8 cellular contexts compared by ENCODE assay signal in the genomic region with DNA sequence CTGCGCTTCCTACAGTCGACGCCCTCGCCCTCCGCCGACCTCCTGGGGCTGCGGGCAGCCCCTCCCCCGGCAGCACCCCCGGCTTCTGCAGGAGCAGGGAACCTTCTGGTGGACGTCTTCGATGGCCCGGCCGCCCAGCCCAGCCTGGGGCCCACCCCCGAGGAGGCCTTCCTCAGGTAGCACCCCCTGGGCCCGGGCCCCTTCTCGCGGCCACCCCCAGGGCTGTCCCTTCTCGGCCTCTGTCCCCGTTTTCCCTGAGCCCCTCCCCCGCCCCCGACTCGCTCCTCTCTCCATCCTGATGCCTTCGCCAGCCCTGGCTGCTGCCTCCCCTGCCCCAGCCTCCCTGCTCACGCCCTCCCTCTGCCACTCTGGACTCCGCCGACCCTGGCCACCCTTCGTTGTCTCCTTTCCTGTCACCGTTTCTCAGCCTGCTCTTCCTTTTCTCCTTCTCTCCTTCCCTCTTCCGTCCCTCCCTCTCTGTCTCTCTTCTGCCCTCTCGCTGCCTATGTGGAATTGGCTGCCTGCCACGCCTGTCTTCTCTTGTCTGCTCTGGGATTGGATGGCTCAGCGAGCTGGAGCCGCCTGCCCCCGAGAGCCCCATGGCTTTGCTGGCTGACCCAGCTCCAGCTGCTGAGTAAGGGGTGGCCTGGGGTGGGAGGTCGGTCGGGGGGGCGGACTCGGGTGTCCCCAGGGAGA. TPM values are rescaled to one million over a fixed set of nuclear protein-coding genes. Genes with fewer than 3 reads are reported as not detected.
DNase-seq lines count a peak whose midpoint lies in the region; ATAC-seq, FAIRE-seq and TF ChIP-seq lines count a peak whose summit lies in the region.

No MANE protein-coding gene starts in this region.

- DNase-seq in A549 (ENCODE audit: low read depth in 1 of 2, low spot score in 1 of 2), result peak in 1 of 2 experiments; percentile 77
- DNase-seq in NCI-H1694 (lab: John Stamatoyannopoulos, UW), result peak; percentile 84
- DNase-seq in GM12878 (ENCODE audit: low read depth, low spot score), result no peak
- no peak for DNase-seq in NOMO-1 treated with dmso at 0.1 percent for 144 hours (lab: John Stamatoyannopoulos, UW; ENCODE audit: unreplicated experiment)
- no peak for DNase-seq in AML-193 (lab: John Stamatoyannopoulos, UW)

- intact Hi-C loops in GM12878 (cut with micrococcal nuclease; ENCODE audit: unreplicated experiment), result no loop called here

- H3K4me1 ChIP-seq in A549 (peaks cover 5% of the 10 kb centered on the region; the same call in 2 of the 3 replicates), GM12878 (ENCODE audit: control insufficient read depth, insufficient read depth, low read length) (no peaks in the 10 kb centered on the region), iPS-18a (ENCODE audit: control insufficient read depth, low read depth, low read length) (no peaks in the 10 kb centered on the region), skeletal muscle satellite cell (ENCODE audit: control insufficient read depth, insufficient read depth, low read length) (peaks cover 3% of the 10 kb centered on the region)

- no peak overlapping the region for H3K9ac ChIP-seq in GM12878 (ENCODE audit: control insufficient read depth, insufficient read depth, low read length)
- H3K9ac ChIP-seq in iPS-18a (ENCODE audit: low read length), result no peak overlapping the region
- no peak overlapping the region for H3K9ac ChIP-seq in skeletal muscle satellite cell (ENCODE audit: low read depth, low read length)

- TF ChIP-seq RAD21 in A549 (conservative IDR thresholded peaks at IDR 0.05 in 1 of 2, IDR thresholded peaks at IDR 0.05 in 1 of 2) (no peak), GM12878 (IDR thresholded peaks at IDR 0.05; ENCODE audit: insufficient read depth, low read depth, low read length) (no peak)

- 69% methylated on average over 26 of the region's 38 CpGs for WGBS in A549 (ENCODE audit: missing lambda C conversion rate)
- WGBS in GM12878 (ENCODE audit: insufficient coverage, insufficient replicate concordance, low lambda C conversion rate, missing lambda C conversion rate), result 89% methylated on average over 19 of the region's 38 CpGs

- no TSS peak for BruUV-seq in GM12878 (replicated peaks; lab: Mats Ljungman, UMichigan)

- TF ChIP-seq POLR2A in A549 (IDR thresholded peaks at IDR 0.05; ENCODE audit: low read length) (no peak), GM12878 (IDR thresholded peaks at IDR 0.05; ENCODE audit: low read depth, low read length) (no peak)

- in situ Hi-C loops in GM12878 (cut with MboI), result no loop called here

- ATAC-seq in A549, result peak; percentile 25 to 81; a peak in 4 of 6 replicates
- ATAC-seq in GM12878, result no peak
- ATAC-seq in HG02642 (IDR thresholded peaks at IDR 0.05; ENCODE audit: poor library complexity, unreplicated experiment), result no peak

- H3K4me3 ChIP-seq in A549 (no peak overlapping the region), GM12878 (no peak overlapping the region), iPS-18a (ENCODE audit: low read length) (peak overlapping the region; percentile 44), skeletal muscle satellite cell (ENCODE audit: low read length) (no peak overlapping the region)

- no peak overlapping the region for H3K4me2 ChIP-seq in A549
- H3K4me2 ChIP-seq in GM12878 (ENCODE audit: control insufficient read depth, insufficient read depth), result no peak overlapping the region
- H3K4me2 ChIP-seq in skeletal muscle satellite cell (ENCODE audit: low read length), result peak overlapping the region; percentile 53

- SMC1A ChIA-PET in GM12878 (lab: Charles Lee; ENCODE audit: uncharacterized antibody, unreplicated experiment), result no interaction called here

- FAIRE-seq in A549 (lab: Jason Lieb, UNC) (no peak), GM12878 (lab: Jason Lieb, UNC) (no peak)

- CTCF ChIA-PET in A549 (lab: Yijun Ruan, JAX), result interaction anchor here (0.6 kb wide), 1 partner anchor 604 kb away, joined by 3 read pairs; no protein-coding TSS in a partner anchor
- CTCF ChIA-PET in GM12878 (lab: Yijun Ruan, JAX), result no interaction called here

- TF ChIP-seq CTCF in A549 (IDR thresholded peaks at IDR 0.05), result no peak
- no peak for TF ChIP-seq CTCF in GM12878 (IDR thresholded peaks at IDR 0.05 in 2 of 3, conservative IDR thresholded peaks at IDR 0.05 in 1 of 3; ENCODE audit: control insufficient read depth in 2 of 3, extremely low read depth in 1 of 3, insufficient read depth in 1 of 3, low read depth in 3 of 3, low read length in 3 of 3)

- H3K27ac ChIP-seq in A549 (no peak overlapping the region; a peak in 1 of 6 replicates), GM12878 (ENCODE audit: control insufficient read depth, insufficient read depth) (no peak overlapping the region), iPS-18a (ENCODE audit: low read length) (no peak overlapping the region)

- RAD21 ChIA-PET in GM12878 (lab: Charles Lee; ENCODE audit: unreplicated experiment), result no interaction called here

- POLR2A ChIA-PET in A549 (lab: Yijun Ruan, JAX), result no interaction called here
- POLR2A ChIA-PET in GM12878 (lab: Charles Lee), result no interaction called here

- TF ChIP-seq EP300 in A549 (IDR thresholded peaks at IDR 0.05) (no peak), GM12878 (IDR thresholded peaks at IDR 0.05; ENCODE audit: borderline replicate concordance in 1 of 2, control insufficient read depth in 1 of 2, low read depth in 2 of 2, low read length in 2 of 2) (no peak)

- no peak overlapping the region for H2AFZ ChIP-seq in GM12878 (ENCODE audit: control insufficient read depth, low read depth, low read length)

- H3K9me3 ChIP-seq in A549 (no peaks in the 10 kb centered on the region), GM12878 (replicated peaks; ENCODE audit: control insufficient read depth, insufficient read depth, low read length) (no peaks in the 10 kb centered on the region), iPS-18a (ENCODE audit: control insufficient read depth, low read depth, low read length) (no peaks in the 10 kb centered on the region), skeletal muscle satellite cell (replicated peaks; ENCODE audit: low read length) (no peaks in the 10 kb centered on the region)

- H3K36me3 ChIP-seq in GM12878 (ENCODE audit: control insufficient read depth in 2 of 2, insufficient read depth in 2 of 2, low read length in 1 of 2), result peaks cover 9 to 22% of the 10 kb centered on the region in 2 experiments; a peak in 3 of 4 replicates
- H3K36me3 ChIP-seq in iPS-18a (ENCODE audit: control insufficient read depth, low read depth, low read length), result peaks cover 6% of the 10 kb centered on the region
- H3K36me3 ChIP-seq in skeletal muscle satellite cell (ENCODE audit: insufficient read depth, low read length), result peaks cover 74% of the 10 kb centered on the region

- H3K79me2 ChIP-seq in GM12878 (ENCODE audit: control insufficient read depth, insufficient read depth, low read length), result no peaks in the 10 kb centered on the region

- H3K27me3 ChIP-seq in GM12878 (replicated peaks in 1 of 2; ENCODE audit: control insufficient read depth in 2 of 2, insufficient read depth in 2 of 2, low read length in 1 of 2) (no peaks in the 10 kb centered on the region), iPS-18a (ENCODE audit: control insufficient read depth, insufficient read depth, low read length) (no peaks in the 10 kb centered on the region), skeletal muscle satellite cell (ENCODE audit: control insufficient read depth, insufficient read depth, low read length) (no peaks in the 10 kb centered on the region)

- no peaks in the 10 kb centered on the region for H4K20me1 ChIP-seq in GM12878 (ENCODE audit: control insufficient read depth, insufficient read depth)

RNA-seq across cellular contexts. Expression of a gene that starts 11.0 kb away (rescaled TPM):
- polyA plus RNA-seq in A549 (2011; rRNA removed), result 12.5 and 14.5 TPM in 2 replicates
- polyA plus RNA-seq in A549 (2012; cell fraction: cytosol; rRNA removed), result 12.7 and 18.9 TPM in 2 replicates
- polyA plus RNA-seq in A549 (2012; cell fraction: nucleus; rRNA removed), result 21.9 and 26.7 TPM in 2 replicates
- 15.9 to 23.7 TPM (median 21.7 TPM) in 3 replicates for polyA plus RNA-seq in A549 (2017; fragmentation: RNase III; extraction: RNeasy Plus Mini Kit Qiagen cat#74134 plus additional on column Dnase treatment)
- polyA minus RNA-seq in A549 (2011; rRNA and poly(A)+ RNA removed), result 7.7 and 9.9 TPM in 2 replicates
- total RNA-seq in GM12878 (2013; cell fraction: nucleolus; rRNA removed), result 8.9 and 9.1 TPM in 2 replicates
- 10.8 and 11.2 TPM in 2 replicates for total RNA-seq in GM12878 (2014; rRNA removed)
- total RNA-seq in GM12878 (2014; rRNA removed; fragmentation: Illumina TruSeq; extraction: Trizol), result 5.0 and 6.0 TPM in 2 replicates
- 10.4 and 11.5 TPM in 2 replicates for total RNA-seq in GM12878 (2021)
- polyA plus RNA-seq in GM12878 (2011; ENCODE audit: low read depth), result 7.5 TPM
- polyA plus RNA-seq in GM12878 (2011; rRNA removed), result 8.3 and 8.5 TPM in 2 replicates
- polyA plus RNA-seq in GM12878 (2011; cell fraction: cytosol; rRNA removed), result 8.5 and 12.6 TPM in 2 replicates
- 21.0 and 21.7 TPM in 2 replicates for polyA plus RNA-seq in GM12878 (2011; cell fraction: nucleus; rRNA removed)
- 9.1 and 10.3 TPM in 2 replicates for polyA plus RNA-seq in GM12878 (2012)
- polyA plus RNA-seq in GM12878 (2014; fragmentation: Illumina TruSeq; extraction: Trizol), result 4.8 and 5.1 TPM in 2 replicates
- polyA plus RNA-seq in GM12878 (2014; fragmentation: Nextera tagmentation; extraction: Ambion mirVana), result under 1 TPM; 0.18 to 0.38 TPM
- polyA plus RNA-seq in GM12878 (2014; rRNA removed), result 9.0 and 11.0 TPM in 2 replicates
- 10 to 100 TPM in 1 of 2 experiments, 1 to 10 TPM in 1; 9.3 to 10.4 TPM for polyA plus RNA-seq in GM12878 (2016; fragmentation: Nextera tagmentation; extraction: Ambion mirVana)
- 5.0 and 7.3 TPM in 2 replicates for polyA minus RNA-seq in GM12878 (2011; rRNA and poly(A)+ RNA removed)
- 4.6 and 7.5 TPM in 2 replicates for polyA minus RNA-seq in GM12878 (2011; cell fraction: cytosol; rRNA and poly(A)+ RNA removed)
- 3.4 and 4.5 TPM in 2 replicates for polyA minus RNA-seq in GM12878 (2011; cell fraction: nucleus; rRNA and poly(A)+ RNA removed)
- 9.8 and 15.0 TPM in 2 replicates for total RNA-seq in skeletal muscle satellite cell (2012; rRNA removed)

RNA-seq across cellular contexts. Expression of a gene that starts 16.0 kb away (rescaled TPM):
- polyA plus RNA-seq in A549 (2011; rRNA removed), result 20.4 and 27.1 TPM in 2 replicates
- 50.8 and 56.5 TPM in 2 replicates for polyA plus RNA-seq in A549 (2012; cell fraction: cytosol; rRNA removed)
- polyA plus RNA-seq in A549 (2012; cell fraction: nucleus; rRNA removed), result 106 and 124 TPM in 2 replicates
- polyA plus RNA-seq in A549 (2017; fragmentation: RNase III; extraction: RNeasy Plus Mini Kit Qiagen cat#74134 plus additional on column Dnase treatment), result 36.4 to 41.6 TPM (median 40.1 TPM) in 3 replicates
- 37.2 and 52.2 TPM in 2 replicates for polyA minus RNA-seq in A549 (2011; rRNA and poly(A)+ RNA removed)
- 48.8 and 55.5 TPM in 2 replicates for total RNA-seq in GM12878 (2013; cell fraction: nucleolus; rRNA removed)
- 12.8 and 15.6 TPM in 2 replicates for total RNA-seq in GM12878 (2014; rRNA removed)
- 8.0 and 8.2 TPM in 2 replicates for total RNA-seq in GM12878 (2014; rRNA removed; fragmentation: Illumina TruSeq; extraction: Trizol)
- 49.5 and 53.9 TPM in 2 replicates for total RNA-seq in GM12878 (2021)
- polyA plus RNA-seq in GM12878 (2011; ENCODE audit: low read depth), result 23.8 TPM
- 12.6 and 15.5 TPM in 2 replicates for polyA plus RNA-seq in GM12878 (2011; rRNA removed)
- 14.4 and 17.5 TPM in 2 replicates for polyA plus RNA-seq in GM12878 (2011; cell fraction: cytosol; rRNA removed)
- polyA plus RNA-seq in GM12878 (2011; cell fraction: nucleus; rRNA removed), result 104 and 107 TPM in 2 replicates
- 37.8 and 50.2 TPM in 2 replicates for polyA plus RNA-seq in GM12878 (2012)
- 14.3 and 32.4 TPM in 2 replicates for polyA plus RNA-seq in GM12878 (2014; fragmentation: Illumina TruSeq; extraction: Trizol)
- 1 to 10 TPM; 3.5 to 5.2 TPM for polyA plus RNA-seq in GM12878 (2014; fragmentation: Nextera tagmentation; extraction: Ambion mirVana)
- 24.5 and 34.4 TPM in 2 replicates for polyA plus RNA-seq in GM12878 (2014; rRNA removed)
- 10 to 100 TPM; 18.7 to 20.7 TPM for polyA plus RNA-seq in GM12878 (2016; fragmentation: Nextera tagmentation; extraction: Ambion mirVana)
- polyA minus RNA-seq in GM12878 (2011; rRNA and poly(A)+ RNA removed), result 27.4 and 44.8 TPM in 2 replicates
- polyA minus RNA-seq in GM12878 (2011; cell fraction: cytosol; rRNA and poly(A)+ RNA removed), result 18.2 and 19.9 TPM in 2 replicates
- polyA minus RNA-seq in GM12878 (2011; cell fraction: nucleus; rRNA and poly(A)+ RNA removed), result 28.3 and 50.0 TPM in 2 replicates
- 9.9 and 11.1 TPM in 2 replicates for total RNA-seq in skeletal muscle satellite cell (2012; rRNA removed)

RNA-seq across cellular contexts. Expression of a gene that starts 35.3 kb away (rescaled TPM):
- polyA plus RNA-seq in A549 (2011; rRNA removed) (36.6 and 41.6 TPM in 2 replicates), A549 (2017; fragmentation: RNase III; extraction: RNeasy Plus Mini Kit Qiagen cat#74134 plus additional on column Dnase treatment) (53.4 to 62.1 TPM (median 58.6 TPM) in 3 replicates), GM12878 (2011; rRNA removed) (7.7 and 23.7 TPM in 2 replicates), GM12878 (2014; fragmentation: Illumina TruSeq; extraction: Trizol) (10.1 and 16.8 TPM in 2 replicates), GM12878 (2014; fragmentation: Nextera tagmentation; extraction: Ambion mirVana) (under 1 TPM; 0.68 to 0.84 TPM), GM12878 (2014; rRNA removed) (46.3 and 66.2 TPM in 2 replicates), GM12878 (2016; fragmentation: Nextera tagmentation; extraction: Ambion mirVana) (10 to 100 TPM; 44.0 TPM)
- 68.6 and 83.9 TPM in 2 replicates for polyA plus RNA-seq in A549 (2012; cell fraction: cytosol; rRNA removed)
- 133 and 183 TPM in 2 replicates for polyA plus RNA-seq in A549 (2012; cell fraction: nucleus; rRNA removed)
- 58.4 and 76.3 TPM in 2 replicates for polyA minus RNA-seq in A549 (2011; rRNA and poly(A)+ RNA removed)
- 37.9 and 42.8 TPM in 2 replicates for total RNA-seq in GM12878 (2013; cell fraction: nucleolus; rRNA removed)
- total RNA-seq in GM12878 (2014; rRNA removed) (45.1 and 51.0 TPM in 2 replicates), GM12878 (2014; rRNA removed; fragmentation: Illumina TruSeq; extraction: Trizol) (12.4 and 14.7 TPM in 2 replicates), GM12878 (2021) (71.8 and 78.8 TPM in 2 replicates)
- polyA plus RNA-seq in GM12878 (2011; ENCODE audit: low read depth), result 15.6 TPM
- polyA plus RNA-seq in GM12878 (2011; cell fraction: cytosol; rRNA removed), result 34.3 and 37.4 TPM in 2 replicates
- polyA plus RNA-seq in GM12878 (2011; cell fraction: nucleus; rRNA removed), result 62.3 and 88.8 TPM in 2 replicates
- 46.3 and 52.4 TPM in 2 replicates for polyA plus RNA-seq in GM12878 (2012)
- 67.0 TPM in 2 replicates for polyA minus RNA-seq in GM12878 (2011; rRNA and poly(A)+ RNA removed)
- polyA minus RNA-seq in GM12878 (2011; cell fraction: cytosol; rRNA and poly(A)+ RNA removed), result 36.8 and 43.7 TPM in 2 replicates
- 20.9 and 34.3 TPM in 2 replicates for polyA minus RNA-seq in GM12878 (2011; cell fraction: nucleus; rRNA and poly(A)+ RNA removed)
- 113 and 132 TPM in 2 replicates for total RNA-seq in skeletal muscle satellite cell (2012; rRNA removed)

RNA-seq across cellular contexts. Expression of a gene that starts 39.0 kb away (rescaled TPM):
- polyA plus RNA-seq in A549 (2011; rRNA removed), result not detected in 2 replicates
- 0.03 TPM in 1 of 2 replicates, not detected in the other for polyA plus RNA-seq in A549 (2012; cell fraction: cytosol; rRNA removed)
- polyA plus RNA-seq in A549 (2012; cell fraction: nucleus; rRNA removed), result 0.06 TPM in 1 of 2 replicates, not detected in the other
- not detected in 3 replicates for polyA plus RNA-seq in A549 (2017; fragmentation: RNase III; extraction: RNeasy Plus Mini Kit Qiagen cat#74134 plus additional on column Dnase treatment)
- polyA minus RNA-seq in A549 (2011; rRNA and poly(A)+ RNA removed), result not detected in 2 replicates
- total RNA-seq in GM12878 (2013; cell fraction: nucleolus; rRNA removed), result not detected in 2 replicates
- not detected in 2 replicates for total RNA-seq in GM12878 (2014; rRNA removed)
- not detected in 2 replicates for total RNA-seq in GM12878 (2014; rRNA removed; fragmentation: Illumina TruSeq; extraction: Trizol)
- not detected in 2 replicates for total RNA-seq in GM12878 (2021)
- not detected for polyA plus RNA-seq in GM12878 (2011; ENCODE audit: low read depth)
- polyA plus RNA-seq in GM12878 (2011; rRNA removed), result not detected in 2 replicates
- not detected in 2 replicates for polyA plus RNA-seq in GM12878 (2011; cell fraction: cytosol; rRNA removed)
- polyA plus RNA-seq in GM12878 (2011; cell fraction: nucleus; rRNA removed), result 0.13 TPM in 1 of 2 replicates, not detected in the other
- polyA plus RNA-seq in GM12878 (2012), result not detected in 2 replicates
- polyA plus RNA-seq in GM12878 (2014; fragmentation: Illumina TruSeq; extraction: Trizol), result not detected in 2 replicates
- polyA plus RNA-seq in GM12878 (2014; fragmentation: Nextera tagmentation; extraction: Ambion mirVana), result not detected
- polyA plus RNA-seq in GM12878 (2014; rRNA removed), result 0.08 TPM in 1 of 2 replicates, not detected in the other
- polyA plus RNA-seq in GM12878 (2016; fragmentation: Nextera tagmentation; extraction: Ambion mirVana), result not detected
- polyA minus RNA-seq in GM12878 (2011; rRNA and poly(A)+ RNA removed), result not detected in 2 replicates
- not detected in 2 replicates for polyA minus RNA-seq in GM12878 (2011; cell fraction: cytosol; rRNA and poly(A)+ RNA removed)
- not detected in 2 replicates for polyA minus RNA-seq in GM12878 (2011; cell fraction: nucleus; rRNA and poly(A)+ RNA removed)
- 1.5 and 1.7 TPM in 2 replicates for total RNA-seq in skeletal muscle satellite cell (2012; rRNA removed)

RNA-seq across cellular contexts. Expression of a gene that starts 48.8 kb away (rescaled TPM):
- polyA plus RNA-seq in A549 (2011; rRNA removed) (27.7 and 41.2 TPM in 2 replicates), A549 (2017; fragmentation: RNase III; extraction: RNeasy Plus Mini Kit Qiagen cat#74134 plus additional on column Dnase treatment) (119 to 153 TPM (median 147 TPM) in 3 replicates), GM12878 (2011; rRNA removed) (13.2 and 23.4 TPM in 2 replicates), GM12878 (2014; fragmentation: Illumina TruSeq; extraction: Trizol) (3.6 and 21.2 TPM in 2 replicates), GM12878 (2014; fragmentation: Nextera tagmentation; extraction: Ambion mirVana) (10 to 100 TPM in 1 of 2 experiments, 1 to 10 TPM in 1; 3.2 to 10.6 TPM), GM12878 (2014; rRNA removed) (38.1 and 41.5 TPM in 2 replicates), GM12878 (2016; fragmentation: Nextera tagmentation; extraction: Ambion mirVana) (10 to 100 TPM; 14.8 to 45.0 TPM)
- 111 and 150 TPM in 2 replicates for polyA plus RNA-seq in A549 (2012; cell fraction: cytosol; rRNA removed)
- polyA plus RNA-seq in A549 (2012; cell fraction: nucleus; rRNA removed), result 235 and 351 TPM in 2 replicates
- 60.2 and 109 TPM in 2 replicates for polyA minus RNA-seq in A549 (2011; rRNA and poly(A)+ RNA removed)
- 58.2 and 66.1 TPM in 2 replicates for total RNA-seq in GM12878 (2013; cell fraction: nucleolus; rRNA removed)
- total RNA-seq in GM12878 (2014; rRNA removed) (28.7 and 36.6 TPM in 2 replicates), GM12878 (2014; rRNA removed; fragmentation: Illumina TruSeq; extraction: Trizol) (17.8 and 18.1 TPM in 2 replicates), GM12878 (2021) (76.7 and 83.5 TPM in 2 replicates)
- 30.2 TPM for polyA plus RNA-seq in GM12878 (2011; ENCODE audit: low read depth)
- polyA plus RNA-seq in GM12878 (2011; cell fraction: cytosol; rRNA removed), result 27.6 and 37.3 TPM in 2 replicates
- 211 and 220 TPM in 2 replicates for polyA plus RNA-seq in GM12878 (2011; cell fraction: nucleus; rRNA removed)
- 65.8 and 71.6 TPM in 2 replicates for polyA plus RNA-seq in GM12878 (2012)
- 23.6 and 59.2 TPM in 2 replicates for polyA minus RNA-seq in GM12878 (2011; rRNA and poly(A)+ RNA removed)
- polyA minus RNA-seq in GM12878 (2011; cell fraction: cytosol; rRNA and poly(A)+ RNA removed), result 23.4 and 35.5 TPM in 2 replicates
- 46.5 and 68.3 TPM in 2 replicates for polyA minus RNA-seq in GM12878 (2011; cell fraction: nucleus; rRNA and poly(A)+ RNA removed)
- total RNA-seq in skeletal muscle satellite cell (2012; rRNA removed), result 31.7 and 36.8 TPM in 2 replicates

Comparison
In these comparisons a context has a peak if more than half of its experiments do, and no peak if none do; other contexts are left out.
1. ATAC-seq: peak in A549 (2 of 2); none in GM12878 (single experiment) and HG02642 (single experiment).